ENCODE assay signal across 11 cellular contexts in genomic region chr14:69666698-69667211, GRCh38. TPM values are rescaled to one million over a fixed set of nuclear protein-coding genes. Genes with fewer than 3 reads are reported as not detected.
DNase-seq lines count a peak whose midpoint lies in the region; ATAC-seq, FAIRE-seq and TF ChIP-seq lines count a peak whose summit lies in the region.
"Had no signal": no experiment of that assay in that cellular context is flagged by ENCODE, and none has a peak within 500 bp of the region (broad histone marks: within the 10 kb centered on the region; RNA-seq: fewer than 3 reads in every experiment).

No MANE protein-coding gene starts in this region.

- peak overlapping the region; percentile 64 for H3K4me3 Mint-ChIP-seq in activated naive CD4-positive, alpha-beta T cell treated with anti-CD3 and anti-CD28 coated beads, Interleukin-2, amount 50 U/mL, for 24 hours
- H3K4me3 Mint-ChIP-seq in mesothelial cell of epicardium, result no peak overlapping the region

- H3K27me3 Mint-ChIP-seq in activated naive CD4-positive, alpha-beta T cell treated with anti-CD3 and anti-CD28 coated beads, Interleukin-2, amount 50 U/mL, for 24 hours, result no peaks in the 10 kb centered on the region
- no peaks in the 10 kb centered on the region for H3K27me3 Mint-ChIP-seq in mesothelial cell of epicardium (ENCODE audit: low read depth)

- peak overlapping the region; percentile 94 for H3K27ac Mint-ChIP-seq in activated naive CD4-positive, alpha-beta T cell treated with anti-CD3 and anti-CD28 coated beads, Interleukin-2, amount 50 U/mL, for 24 hours
- peak overlapping the region; percentile 90 for H3K27ac Mint-ChIP-seq in mesothelial cell of epicardium

- no peak for ATAC-seq in GM18870 (IDR thresholded peaks at IDR 0.05; ENCODE audit: unreplicated experiment)
- no peak for ATAC-seq in HG02588 (IDR thresholded peaks at IDR 0.05; ENCODE audit: unreplicated experiment)

- TF ChIP-seq CTCF in mesothelial cell of epicardium (IDR thresholded peaks at IDR 0.05; ENCODE audit: unreplicated experiment), result no peak

- no peak for DNase-seq in activated naive CD4-positive, alpha-beta T cell treated with anti-CD3 and anti-CD28 coated beads, Interleukin-2, amount 50 U/mL, for 16 hours
- no peak for DNase-seq in mesothelial cell of epicardium (ENCODE audit: low spot score in 2 of 2, unreplicated experiment in 2 of 2)
- peak; percentile 58 for DNase-seq in urothelium cell line (ENCODE audit: low spot score)
- no peak for DNase-seq in NCI-H1105 treated with DMSO at 0.1 percent for 48 hours (lab: John Stamatoyannopoulos, UW)
- DNase-seq: effector CD4-positive, alpha-beta T cell; ovary had no signal

- no peak for FAIRE-seq in urothelium cell line (lab: Jason Lieb, UNC)
- FAIRE-seq: D721Med had no signal

- peaks cover 98% of the 10 kb centered on the region for H3K4me1 Mint-ChIP-seq in activated naive CD4-positive, alpha-beta T cell treated with anti-CD3 and anti-CD28 coated beads, Interleukin-2, amount 50 U/mL, for 24 hours
- H3K4me1 Mint-ChIP-seq in mesothelial cell of epicardium, result peaks cover 63% of the 10 kb centered on the region

- H3K36me3 Mint-ChIP-seq in activated naive CD4-positive, alpha-beta T cell treated with anti-CD3 and anti-CD28 coated beads, Interleukin-2, amount 50 U/mL, for 24 hours, result peaks cover 33% of the 10 kb centered on the region
- H3K36me3 Mint-ChIP-seq in mesothelial cell of epicardium, result peaks cover 4% of the 10 kb centered on the region

- H3K27ac ChIP-seq in angular gyrus (ENCODE audit: low read depth, low read length), result peak overlapping the region; percentile 44

- no peaks in the 10 kb centered on the region for H3K9me3 Mint-ChIP-seq in activated naive CD4-positive, alpha-beta T cell treated with anti-CD3 and anti-CD28 coated beads, Interleukin-2, amount 50 U/mL, for 24 hours
- H3K9me3 Mint-ChIP-seq in mesothelial cell of epicardium, result no peaks in the 10 kb centered on the region

RNA-seq across cellular contexts. Expression of gene SUSD6, which starts 55.4 kb away (rescaled TPM):
- total RNA-seq in mesothelial cell of epicardium, result 34.7 to 37.3 TPM (median 35.3 TPM) in 3 replicates
